In the genomic region with DNA sequence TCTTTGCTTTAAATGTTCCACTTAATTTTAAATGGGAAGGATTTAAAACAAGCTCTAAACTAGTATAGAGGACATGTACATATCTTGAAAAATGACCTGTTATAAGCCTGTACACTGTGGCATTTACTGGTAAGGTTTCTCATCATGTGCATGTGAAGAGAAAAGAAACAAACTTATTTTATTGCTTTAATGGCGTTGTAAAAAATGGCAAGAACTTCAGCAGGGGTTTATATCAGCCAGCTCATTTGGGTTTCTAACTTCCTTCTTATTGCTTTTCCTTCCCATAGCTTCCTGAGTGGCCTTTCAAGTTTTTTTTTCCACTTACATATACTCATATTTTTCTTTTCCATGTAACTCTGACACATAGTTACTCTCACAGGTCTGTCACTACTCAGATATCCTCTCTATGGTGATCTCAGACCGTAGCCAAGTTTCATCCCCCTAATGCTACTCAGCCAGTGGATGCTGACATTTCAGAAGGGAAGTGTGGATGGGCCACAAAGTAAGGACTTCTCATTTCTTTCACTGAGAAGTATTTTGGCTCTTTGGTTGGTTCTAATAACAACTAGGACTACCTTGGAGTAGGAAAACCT, we compare ENCODE assay signal across 1 cellular context.
TF ChIP-seq lines count a peak whose summit lies in the region.

No MANE protein-coding gene starts in this region.

TF ChIP-seq in IMR-90, 13 proteins besides CTCF, POLR2A, EP300 and RAD21:
- no peak for TF ChIP-seq ELK1 (IDR thresholded peaks at IDR 0.05; ENCODE audit: borderline replicate concordance, low read depth, low read length)
